In genomic region chr14:77653473-77653872, GRCh38 we compare ENCODE assay signal across 12 cellular contexts. TPM values are rescaled to one million over a fixed set of nuclear protein-coding genes. Genes with fewer than 3 reads are reported as not detected.
DNase-seq lines count a peak whose midpoint lies in the region; ATAC-seq and TF ChIP-seq lines count a peak whose summit lies in the region.
"Had no signal": no experiment of that assay in that cellular context is flagged by ENCODE, and none has a peak within 500 bp of the region (broad histone marks: within the 10 kb centered on the region; RNA-seq: fewer than 3 reads in every experiment).

No MANE protein-coding gene starts in this region.

- ATAC-seq in GM19351 (IDR thresholded peaks at IDR 0.05; ENCODE audit: unreplicated experiment) (peak; percentile 46), GM21515 (IDR thresholded peaks at IDR 0.05; ENCODE audit: unreplicated experiment) (no peak), left colon (no peak)

- no peak overlapping the region for H3K4me3 ChIP-seq in AG04450 (ENCODE audit: low read depth, low read length)
- H3K4me3 ChIP-seq in fibroblast of pulmonary artery (replicated peaks; ENCODE audit: low read depth, low read length): no peak overlapping the region
- H3K4me3 ChIP-seq: right atrium auricular region had no signal

- no peaks in the 10 kb centered on the region for H3K9me3 ChIP-seq in AG04450 (ENCODE audit: control insufficient read depth, insufficient read depth, low read length)
- H3K9me3 ChIP-seq: right atrium auricular region had no signal

- DNase-seq in AG04450 (ENCODE audit: low read depth, low spot score) (no peak), RPMI8226 (peak; percentile 13), fibroblast of pulmonary artery (ENCODE audit: low read depth) (no peak), middle frontal gyrus (ENCODE audit: extremely low spot score, low spot score) (no peak), NCI-H1092 treated with DMSO at 0.1 percent for 48 hours (lab: John Stamatoyannopoulos, UW) (no peak), left colon (no peak)
- DNase-seq: activated CD4-positive, alpha-beta T cell treated with anti-CD3 and anti-CD28 coated beads for 1 hour; kidney glomerular epithelial cell; NCI-H526 treated with DMSO at 0.1 percent for 48 hours had no signal

- intact Hi-C loops in left colon (cut with DNase I, micrococcal nuclease): no loop called here

- TF ChIP-seq CTCF in AG04450 (IDR thresholded peaks at IDR 0.05; ENCODE audit: low read depth, low read length) (peak; percentile 35), fibroblast of pulmonary artery (IDR thresholded peaks at IDR 0.05; ENCODE audit: low read length, missing control alignments) (peak; percentile 24)

- H3K27ac ChIP-seq in AG04450 (ENCODE audit: low read depth, low read length): no peak overlapping the region
- H3K27ac ChIP-seq: right atrium auricular region had no signal

- no peaks in the 10 kb centered on the region for H3K27me3 ChIP-seq in AG04450 (ENCODE audit: control insufficient read depth, insufficient read depth, low read length)
- H3K27me3 ChIP-seq: right atrium auricular region had no signal

- POLR2A ChIA-PET in AG04450 (lab: Yijun Ruan, JAX): no interaction called here

- CTCF ChIA-PET in AG04450 (lab: Charles Lee): interaction anchor here (2.2 kb wide), 1 partner anchor 53 kb away, joined by 14 read pairs; no protein-coding TSS in a partner anchor

RNA-seq across cellular contexts. Expression of gene SPTLC2, which starts 37.0 kb away (rescaled TPM):
- polyA plus RNA-seq in AG04450 (2011; rRNA removed): 37.0 and 41.3 TPM in 2 replicates
- polyA minus RNA-seq in AG04450 (2011; rRNA and poly(A)+ RNA removed): 59.5 and 61.0 TPM in 2 replicates
- 10 to 100 TPM; 59.8 to 72.3 TPM for total RNA-seq in left colon

RNA-seq across cellular contexts. Expression of gene ALKBH1, which starts 54.4 kb away (rescaled TPM):
- polyA plus RNA-seq in AG04450 (2011; rRNA removed): 12.7 and 14.0 TPM in 2 replicates
- 9.6 and 12.5 TPM in 2 replicates for polyA minus RNA-seq in AG04450 (2011; rRNA and poly(A)+ RNA removed)
- total RNA-seq in left colon: 10 to 100 TPM; 11.4 to 14.4 TPM

RNA-seq across cellular contexts. Expression of gene SLIRP, which starts 54.4 kb away (rescaled TPM):
- 244 and 308 TPM in 2 replicates for polyA plus RNA-seq in AG04450 (2011; rRNA removed)
- 32.9 and 34.3 TPM in 2 replicates for polyA minus RNA-seq in AG04450 (2011; rRNA and poly(A)+ RNA removed)
- 100 to 1,000 TPM in 1 of 2 donors, 10 to 100 TPM in 1; 84.5 to 124 TPM for total RNA-seq in left colon
